9 cellular contexts compared by ENCODE assay signal in the genomic region with DNA sequence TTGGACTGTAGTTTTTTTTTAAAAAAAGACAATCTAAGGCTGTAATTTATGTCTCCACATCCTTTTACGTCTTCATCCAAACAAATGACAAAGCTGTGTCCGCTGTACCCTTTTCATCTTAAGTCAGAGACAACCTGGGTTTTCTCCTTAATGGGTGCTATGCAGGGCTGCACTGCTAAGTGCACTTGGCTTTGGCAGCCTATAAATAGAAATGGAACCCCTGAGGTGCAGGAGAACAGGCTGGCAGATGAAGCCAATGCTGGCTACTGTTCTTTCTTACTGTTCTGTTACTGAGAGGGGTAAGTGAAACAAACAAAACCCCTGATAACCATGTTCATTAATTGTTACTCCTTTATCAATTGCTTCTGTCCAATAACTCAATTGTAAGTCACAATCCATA.
"Had no signal": no experiment of that assay in that cellular context is flagged by ENCODE, and none has a peak within 500 bp of the region (broad histone marks: within the 10 kb centered on the region; RNA-seq: fewer than 3 reads in every experiment).

No MANE protein-coding gene starts in this region.

- DNase-seq: activated naive CD4-positive, alpha-beta T cell treated with Interleukin-2 at 50 U/mL for 16 hours; anterior cingulate cortex; brain microvascular endothelial cell; effector memory CD4-positive, alpha-beta T cell; foreskin fibroblast; left ventricle myocardium superior; naive thymus-derived CD8-positive, alpha-beta T cell had no signal

- ATAC-seq: activated CD4-positive, CD25-positive, alpha-beta regulatory T cell treated with anti-CD3 and anti-CD28 coated beads, Interleukin-2, amount 50 U/mL, for 24 hours; left ventricle myocardium superior; naive thymus-derived CD8-positive, alpha-beta T cell; stimulated activated effector memory CD8-positive, alpha-beta T cell treated with anti-CD3 and anti-CD28 coated beads, Interleukin-12 subunit alpha, Interleukin-12 subunit beta, amount 100 ng/mL, for 72 hours had no signal
